Comparison of ENCODE assay signal across 25 cellular contexts in the genomic region with DNA sequence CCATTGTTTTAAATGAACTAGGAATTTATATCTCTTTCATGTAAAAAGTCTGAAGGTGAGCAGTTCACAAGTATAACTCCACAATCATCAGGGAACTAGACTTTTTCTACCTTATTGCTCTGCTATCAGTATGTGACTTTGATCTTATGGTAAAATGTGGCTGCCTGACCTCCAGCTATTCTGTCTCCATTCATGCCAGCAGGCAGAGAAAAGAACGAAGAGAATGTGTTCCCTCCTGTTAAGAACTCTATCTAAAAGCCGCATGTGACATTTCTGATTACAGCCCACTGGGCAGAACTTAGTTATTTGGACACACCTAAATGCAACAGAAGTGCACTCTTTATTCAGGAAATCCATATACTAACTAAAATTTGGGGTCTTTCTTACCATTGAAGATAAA.
"Had no signal": no experiment of that assay in that cellular context is flagged by ENCODE, and none has a peak within 500 bp of the region (broad histone marks: within the 10 kb centered on the region; RNA-seq: fewer than 3 reads in every experiment).

No MANE protein-coding gene starts in this region.

- ATAC-seq: lower lobe of right lung; mucosa of descending colon; naive thymus-derived CD4-positive, alpha-beta T cell; natural killer cell treated with Interleukin-12 subunit alpha and Interleukin-12 subunit beta and Interleukin-15 and Interleukin-18, amount 100 ng/mL, for 72 hours; pancreas; psoas muscle; right lobe of liver; stimulated activated naive B cell treated with anti-CD40 and anti-IgM and Interleukin-4, amounts not matched to agents 10 μg/mL and 1 μg/mL and 100 μg/mL, for 72 hours; stimulated activated naive CD8-positive, alpha-beta T cell treated with anti-CD3 and anti-CD28 coated beads, Interleukin-15, Interleukin-2, amounts not matched to agents 100 U/mL and 50 U/mL, for 24 hours had no signal

- H3K4me1 ChIP-seq: lower lobe of right lung, pancreas, psoas muscle, right lobe of liver, transverse colon, upper lobe of left lung, vagina had no signal

- DNase-seq: hypothalamus; immature natural killer cell; kidney; lower lobe of right lung; mammary epithelial cell; mesendoderm; midbrain; mucosa of descending colon; naive thymus-derived CD4-positive, alpha-beta T cell; pancreas; psoas muscle; right lobe of liver; stimulated activated CD4-positive, alpha-beta T cell treated with anti-CD3 and anti-CD28 coated beads, Interleukin-12 subunit alpha, Interleukin-12 subunit beta, amount 100 ng/mL, for 4 hours; stimulated activated CD4-positive, alpha-beta T cell treated with anti-CD3 and anti-CD28 coated beads, Interleukin-15, amount 100 ng/mL, for 24 hours; stimulated activated CD4-positive, alpha-beta T cell treated with anti-CD3 and anti-CD28 coated beads, Interleukin-2, amount 100 ng/mL, for 24 hours; stimulated activated CD4-positive, alpha-beta T cell treated with anti-CD3 and anti-CD28 coated beads, Interleukin-4, amount 100 ng/mL, for 1 hour; stimulated activated naive B cell treated with anti-CD40 and anti-IgM and Interleukin-4, amounts not matched to agents 10 μg/mL and 1 μg/mL and 100 μg/mL, for 72 hours; stimulated activated naive CD8-positive, alpha-beta T cell treated with anti-CD3 and anti-CD28 coated beads, Interleukin-15, Interleukin-2, amounts not matched to agents 100 U/mL and 50 U/mL, for 24 hours; stomach; testis; thyroid gland; transverse colon; upper lobe of left lung had no signal

- H3K27ac ChIP-seq: lower lobe of right lung, pancreas, psoas muscle, right lobe of liver, stomach, testis, thyroid gland, transverse colon, upper lobe of left lung, vagina had no signal

- H3K27me3 ChIP-seq: pancreas, right lobe of liver, stomach, testis, thyroid gland, transverse colon, upper lobe of left lung, vagina had no signal

- H3K4me3 ChIP-seq: lower lobe of right lung, mucosa of descending colon, pancreas, psoas muscle, right lobe of liver, stomach, testis, thyroid gland, transverse colon, upper lobe of left lung, vagina had no signal

- H3K9me3 ChIP-seq: lower lobe of right lung, mucosa of descending colon, pancreas, psoas muscle, right lobe of liver, stomach, testis, thyroid gland, transverse colon, upper lobe of left lung, vagina had no signal

- H3K36me3 ChIP-seq: lower lobe of right lung, pancreas, right lobe of liver, stomach, thyroid gland, transverse colon, upper lobe of left lung, vagina had no signal
